8 cellular contexts compared by ENCODE assay signal in genomic region chr7:26664735-26665420, GRCh38.
A peak's percentile ranks its signal among the peaks of the same experiment; 100 is the strongest.
DNase-seq lines count a peak whose midpoint lies in the region; ATAC-seq, FAIRE-seq and TF ChIP-seq lines count a peak whose summit lies in the region.

No MANE protein-coding gene starts in this region.

- H3K4me3 Mint-ChIP-seq in Caco-2 (ENCODE audit: unreplicated experiment) (no peak overlapping the region), memory B cell (no peak overlapping the region), progenitor cell of endocrine pancreas (ENCODE audit: low read depth) (no peak overlapping the region)
- H3K4me3 Mint-ChIP-seq in activated T-helper 17 cell treated with anti-CD3 and anti-CD28 coated beads, Interleukin-2, amount 50 U/mL, for 72 hours, result peak overlapping the region; percentile 30

- DNase-seq in Caco-2 (peak; percentile 30 to 44), memory B cell (ENCODE audit: low spot score in 2 of 2) (no peak), RCC 7860 (ENCODE audit: low spot score) (no peak), MG63 (no peak), progenitor cell of endocrine pancreas (ENCODE audit: low spot score, unreplicated experiment) (no peak), inferior parietal cortex (ENCODE audit: extremely low spot score) (no peak)

- POLR2A ChIA-PET in Caco-2 (lab: Charles Lee), result no interaction called here

- H3K9me3 Mint-ChIP-seq in Caco-2 (ENCODE audit: unreplicated experiment) (no peaks in the 10 kb centered on the region), memory B cell (no peaks in the 10 kb centered on the region), progenitor cell of endocrine pancreas (ENCODE audit: low read depth) (no peaks in the 10 kb centered on the region)
- no peaks in the 10 kb centered on the region for H3K9me3 Mint-ChIP-seq in activated T-helper 17 cell treated with anti-CD3 and anti-CD28 coated beads, Interleukin-2, amount 50 U/mL, for 72 hours

- no peaks in the 10 kb centered on the region for H3K9me3 ChIP-seq in Caco-2
- H3K9me3 ChIP-seq in MG63, result no peaks in the 10 kb centered on the region

- H3K36me3 ChIP-seq in Caco-2 (ENCODE audit: control insufficient read depth, insufficient read depth, low read length) (no peaks in the 10 kb centered on the region), MG63 (no peaks in the 10 kb centered on the region)

- H3K4me1 Mint-ChIP-seq in Caco-2 (ENCODE audit: low read depth, unreplicated experiment) (no peaks in the 10 kb centered on the region), memory B cell (peaks cover 8% of the 10 kb centered on the region), progenitor cell of endocrine pancreas (ENCODE audit: low read depth) (peaks cover 2% of the 10 kb centered on the region)
- H3K4me1 Mint-ChIP-seq in activated T-helper 17 cell treated with anti-CD3 and anti-CD28 coated beads, Interleukin-2, amount 50 U/mL, for 72 hours, result peaks cover 12% of the 10 kb centered on the region

- CTCF ChIA-PET in Caco-2 (lab: Charles Lee), result no interaction called here

- no peak overlapping the region for H3K4me3 ChIP-seq in Caco-2 (ENCODE audit: low read depth, low read length)
- no peak overlapping the region for H3K4me3 ChIP-seq in MG63

- H3K27me3 ChIP-seq in Caco-2 (replicated peaks; ENCODE audit: control insufficient read depth, insufficient read depth, low read length), result no peaks in the 10 kb centered on the region
- H3K27me3 ChIP-seq in MG63, result no peaks in the 10 kb centered on the region; the same call in 1 of the 2 replicates

- intact Hi-C loops in Caco-2 (cut with micrococcal nuclease; ENCODE audit: unreplicated experiment), result loop anchor here (5.0 kb wide), 1 partner anchor 933 kb away; no protein-coding TSS in a partner anchor

- ATAC-seq in HG03354 (IDR thresholded peaks at IDR 0.05; ENCODE audit: poor library complexity, severe bottlenecking, unreplicated experiment) (peak; percentile 69), memory B cell (ENCODE audit: low read depth) (peak; percentile 74)
- peak; percentile 50 for ATAC-seq in activated T-helper 17 cell treated with anti-CD3 and anti-CD28 coated beads, Interleukin-2, amount 50 U/mL, for 72 hours (replicated peaks)

- TF ChIP-seq CTCF in Caco-2 (IDR thresholded peaks at IDR 0.05; ENCODE audit: insufficient read depth in 1 of 2, low read depth in 1 of 2, low read length in 1 of 2, severe bottlenecking in 1 of 2, unreplicated experiment in 1 of 2) (no peak), progenitor cell of endocrine pancreas (IDR thresholded peaks at IDR 0.05; ENCODE audit: unreplicated experiment) (no peak)

- no peaks in the 10 kb centered on the region for H3K27me3 Mint-ChIP-seq in Caco-2 (ENCODE audit: insufficient read depth, unreplicated experiment)
- peaks cover 5% of the 10 kb centered on the region for H3K27me3 Mint-ChIP-seq in activated T-helper 17 cell treated with anti-CD3 and anti-CD28 coated beads, Interleukin-2, amount 50 U/mL, for 72 hours
- H3K27me3 Mint-ChIP-seq in memory B cell, result no peaks in the 10 kb centered on the region
- H3K27me3 Mint-ChIP-seq in progenitor cell of endocrine pancreas, result no peaks in the 10 kb centered on the region

- H3K4me1 ChIP-seq in Caco-2, result no peaks in the 10 kb centered on the region

- no peak for FAIRE-seq in RCC 7860 (lab: Jason Lieb, UNC)

- BruUV-seq in Caco-2 (replicated peaks; lab: Mats Ljungman, UMichigan), result no TSS peak

- no peak overlapping the region for H3K27ac Mint-ChIP-seq in Caco-2 (ENCODE audit: unreplicated experiment)
- H3K27ac Mint-ChIP-seq in activated T-helper 17 cell treated with anti-CD3 and anti-CD28 coated beads, Interleukin-2, amount 50 U/mL, for 72 hours, result no peak overlapping the region
- H3K27ac Mint-ChIP-seq in memory B cell, result no peak overlapping the region
- no peak overlapping the region for H3K27ac Mint-ChIP-seq in progenitor cell of endocrine pancreas

- H3K36me3 Mint-ChIP-seq in Caco-2 (ENCODE audit: insufficient read depth, unreplicated experiment) (no peaks in the 10 kb centered on the region), memory B cell (no peaks in the 10 kb centered on the region), progenitor cell of endocrine pancreas (ENCODE audit: insufficient read depth) (no peaks in the 10 kb centered on the region)
- no peaks in the 10 kb centered on the region for H3K36me3 Mint-ChIP-seq in activated T-helper 17 cell treated with anti-CD3 and anti-CD28 coated beads, Interleukin-2, amount 50 U/mL, for 72 hours (ENCODE audit: low read depth)

Comparison
In these comparisons a context has a peak if more than half of its experiments do, and no peak if none do; other contexts are left out.
1. DNase-seq: peak in Caco-2 (2 of 2); none in memory B cell (0 of 2), RCC 7860 (single experiment), MG63 (single experiment), progenitor cell of endocrine pancreas (single experiment) and inferior parietal cortex (single experiment).
2. Peak in every context shown above with its lines, with median percentiles within 50 percentile points of each other: ATAC-seq.